1 cellular context compared by ENCODE assay signal in the genomic region with DNA sequence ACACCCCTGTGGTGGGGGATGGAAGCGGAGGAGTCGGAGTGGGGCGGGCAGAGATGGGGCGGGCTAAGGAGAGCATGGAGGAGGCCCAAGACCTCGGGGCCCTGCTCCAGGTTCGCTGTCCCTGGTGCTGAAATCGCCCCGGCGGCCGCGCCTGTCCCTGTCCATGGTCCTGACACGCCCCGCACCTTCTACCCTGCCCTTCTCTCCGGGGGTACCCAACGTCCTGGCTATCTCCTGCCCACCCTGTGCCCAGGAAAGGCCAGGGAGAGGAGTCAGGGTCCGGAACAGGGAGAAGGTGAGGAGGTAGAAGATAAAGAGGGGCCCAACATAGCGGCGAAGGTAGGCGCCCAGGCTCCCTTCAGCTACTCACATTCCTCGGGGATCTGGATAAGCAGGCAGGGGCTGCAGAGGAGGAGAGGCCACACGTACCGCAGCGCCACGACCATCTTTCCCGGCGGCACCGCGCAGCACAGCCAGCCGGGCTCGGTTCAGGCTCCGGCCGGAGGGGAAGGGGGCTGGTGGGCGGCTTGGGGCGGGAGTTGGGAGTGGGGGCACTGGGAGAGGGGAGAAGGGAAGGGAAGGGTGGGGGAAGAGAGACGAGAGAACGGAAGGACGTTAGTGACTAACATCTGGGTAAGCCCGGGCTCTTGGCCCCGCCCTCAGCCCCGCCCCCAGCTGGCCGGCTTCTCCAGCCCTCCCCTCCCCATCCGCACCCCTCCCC.
A peak's percentile ranks its signal among the peaks of the same experiment; 100 is the strongest.
TF ChIP-seq lines count a peak whose summit lies in the region.

No MANE protein-coding gene starts in this region.

TF ChIP-seq in K562, 482 proteins besides CTCF, POLR2A, EP300 and RAD21 (continues in another document):
- TF ChIP-seq BRCA1 (IDR thresholded peaks at IDR 0.05) (no peak), BRCA1 (CRISPR knock-in tag; IDR thresholded peaks at IDR 0.05) (peak; percentile 99), ZNF232 (CRISPR knock-in tag; IDR thresholded peaks at IDR 0.05) (peak; percentile 99), CEBPG (CRISPR knock-in tag; IDR thresholded peaks at IDR 0.05) (peak; percentile 72), CEBPG (tag; conservative IDR thresholded peaks at IDR 0.05 in 1 of 2, IDR thresholded peaks at IDR 0.05 in 1 of 2) (no peak), NCOA4 (IDR thresholded peaks at IDR 0.05; ENCODE audit: partially characterized antibody) (no peak), SIN3A (IDR thresholded peaks at IDR 0.05; ENCODE audit: borderline replicate concordance in 2 of 2, control insufficient read depth in 1 of 2, low read depth in 2 of 2, low read length in 2 of 2) (peak; percentile 100), ZNF584 (CRISPR knock-in tag; IDR thresholded peaks at IDR 0.05; ENCODE audit: low read depth) (peak; percentile 88), ZNF12 (CRISPR knock-in tag; IDR thresholded peaks at IDR 0.05) (peak; percentile 93), TEAD4 (IDR thresholded peaks at IDR 0.05; ENCODE audit: low read length) (0 out of 2 replicates have a peak, but pooled peaks have one; percentile 13), TEAD4 (CRISPR knock-in tag; IDR thresholded peaks at IDR 0.05; ENCODE audit: borderline replicate concordance) (peak; percentile 98), ZNF143 (CRISPR knock-in tag; IDR thresholded peaks at IDR 0.05) (peak; percentile 62; the same call in 1 of the 2 replicates), ZNF121 (CRISPR knock-in tag; conservative IDR thresholded peaks at IDR 0.05) (peak; percentile 31; the same call in 1 of the 2 replicates), ZKSCAN3 (CRISPR knock-in tag; IDR thresholded peaks at IDR 0.05) (no peak), RHOXF2B (CRISPR knock-in tag; conservative IDR thresholded peaks at IDR 0.05) (no peak), ETV6 (IDR thresholded peaks at IDR 0.05; ENCODE audit: borderline replicate concordance in 1 of 2, low read depth in 2 of 2, low read length in 1 of 2) (no peak), ETV6 (CRISPR knock-in tag; IDR thresholded peaks at IDR 0.05; ENCODE audit: borderline replicate concordance) (peak; percentile 96; the same call in 1 of the 2 replicates), SP1 (CRISPR knock-in tag; IDR thresholded peaks at IDR 0.05) (peak; percentile 86), HDAC1 (IDR thresholded peaks at IDR 0.05) (peak in 1 of 2 experiments; percentile 97; a peak in 2 of 4 replicates), NEUROD1 (IDR thresholded peaks at IDR 0.05; ENCODE audit: borderline replicate concordance, low read depth, low read length, partially characterized antibody) (no peak), FOXP1 (CRISPR knock-in tag; IDR thresholded peaks at IDR 0.05) (peak; percentile 100), CBFB (CRISPR knock-in tag; IDR thresholded peaks at IDR 0.05) (peak; percentile 88; the same call in 1 of the 2 replicates), HSF4 (CRISPR knock-in tag; IDR thresholded peaks at IDR 0.05; ENCODE audit: borderline replicate concordance) (0 out of 2 replicates have a peak, but pooled peaks have one; percentile 32), ZNF561 (CRISPR knock-in tag; conservative IDR thresholded peaks at IDR 0.05) (no peak), STAG1 (CRISPR knock-in tag; IDR thresholded peaks at IDR 0.05; ENCODE audit: borderline replicate concordance) (peak; percentile 97), SAP30 (IDR thresholded peaks at IDR 0.05; ENCODE audit: borderline replicate concordance, insufficient read depth, low read depth, low read length, poor library complexity, severe bottlenecking) (peak; percentile 89), FOSL1 (tag; conservative IDR thresholded peaks at IDR 0.05) (no peak), KLF13 (tag; IDR thresholded peaks at IDR 0.05; ENCODE audit: borderline replicate concordance, low read depth) (peak; percentile 82; the same call in 1 of the 2 replicates), RBFOX2 (IDR thresholded peaks at IDR 0.05; ENCODE audit: low read depth, low read length) (no peak), NR2C2 (CRISPR knock-in tag; IDR thresholded peaks at IDR 0.05) (peak; percentile 94), NR2C2 (tag; IDR thresholded peaks at IDR 0.05) (no peak), SMARCB1 (IDR thresholded peaks at IDR 0.05; ENCODE audit: insufficient read length, low read depth) (no peak), RB1 (IDR thresholded peaks at IDR 0.05; ENCODE audit: low read depth) (peak; percentile 60; the same call in 1 of the 2 replicates), ZNF224 (CRISPR knock-in tag; IDR thresholded peaks at IDR 0.05) (peak; percentile 98), ZNF184 (CRISPR knock-in tag; IDR thresholded peaks at IDR 0.05) (peak; percentile 62; the same call in 1 of the 2 replicates), MEIS2 (IDR thresholded peaks at IDR 0.05; ENCODE audit: partially characterized antibody) (no peak), FOXA3 (CRISPR knock-in tag; conservative IDR thresholded peaks at IDR 0.05 in 1 of 2, IDR thresholded peaks at IDR 0.05 in 1 of 2) (peak in 1 of 2 experiments; percentile 93; a peak in 2 of 4 replicates), IRF2 (CRISPR knock-in tag; IDR thresholded peaks at IDR 0.05) (peak; percentile 94), ZNF263 (CRISPR knock-in tag; IDR thresholded peaks at IDR 0.05; ENCODE audit: borderline replicate concordance) (peak; percentile 94), CBX3 (IDR thresholded peaks at IDR 0.05; ENCODE audit: borderline replicate concordance in 1 of 2, low read length in 2 of 2) (peak; percentile 19 to 53; a peak in 1 of 3 replicates), ZNF583 (CRISPR knock-in tag; IDR thresholded peaks at IDR 0.05) (0 out of 2 replicates have a peak, but pooled peaks have one; percentile 66)
- TF ChIP-seq, protein P1, sequence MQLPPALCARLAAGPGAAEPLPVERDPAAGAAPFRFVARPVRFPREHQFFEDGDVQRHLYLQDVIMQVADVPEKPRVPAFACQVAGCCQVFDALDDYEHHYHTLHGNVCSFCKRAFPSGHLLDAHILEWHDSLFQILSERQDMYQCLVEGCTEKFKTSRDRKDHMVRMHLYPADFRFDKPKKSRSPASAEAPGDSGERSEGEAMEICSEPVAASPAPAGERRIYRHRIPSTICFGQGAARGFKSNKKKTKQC (CRISPR knock-in tag; IDR thresholded peaks at IDR 0.05), result peak; percentile 100
- TF ChIP-seq, protein P2, sequence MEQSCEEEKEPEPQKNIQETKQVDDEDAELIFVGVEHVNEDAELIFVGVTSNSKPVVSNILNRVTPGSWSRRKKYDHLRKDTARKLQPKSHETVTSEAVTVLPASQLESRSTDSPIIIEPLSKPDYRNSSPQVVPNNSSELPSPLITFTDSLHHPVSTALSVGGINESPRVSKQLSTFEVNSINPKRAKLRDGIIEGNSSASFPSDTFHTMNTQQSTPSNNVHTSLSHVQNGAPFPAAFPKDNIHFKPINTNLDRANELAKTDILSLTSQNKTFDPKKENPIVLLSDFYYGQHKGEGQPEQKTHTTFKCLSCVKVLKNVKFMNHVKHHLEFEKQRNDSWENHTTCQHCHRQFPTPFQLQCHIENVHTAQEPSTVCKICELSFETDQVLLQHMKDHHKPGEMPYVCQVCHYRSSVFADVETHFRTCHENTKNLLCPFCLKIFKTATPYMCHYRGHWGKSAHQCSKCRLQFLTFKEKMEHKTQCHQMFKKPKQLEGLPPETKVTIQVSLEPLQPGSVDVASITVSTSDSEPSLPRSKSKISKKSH (CRISPR knock-in tag; IDR thresholded peaks at IDR 0.05), result no peak
- TF ChIP-seq, protein P3, sequence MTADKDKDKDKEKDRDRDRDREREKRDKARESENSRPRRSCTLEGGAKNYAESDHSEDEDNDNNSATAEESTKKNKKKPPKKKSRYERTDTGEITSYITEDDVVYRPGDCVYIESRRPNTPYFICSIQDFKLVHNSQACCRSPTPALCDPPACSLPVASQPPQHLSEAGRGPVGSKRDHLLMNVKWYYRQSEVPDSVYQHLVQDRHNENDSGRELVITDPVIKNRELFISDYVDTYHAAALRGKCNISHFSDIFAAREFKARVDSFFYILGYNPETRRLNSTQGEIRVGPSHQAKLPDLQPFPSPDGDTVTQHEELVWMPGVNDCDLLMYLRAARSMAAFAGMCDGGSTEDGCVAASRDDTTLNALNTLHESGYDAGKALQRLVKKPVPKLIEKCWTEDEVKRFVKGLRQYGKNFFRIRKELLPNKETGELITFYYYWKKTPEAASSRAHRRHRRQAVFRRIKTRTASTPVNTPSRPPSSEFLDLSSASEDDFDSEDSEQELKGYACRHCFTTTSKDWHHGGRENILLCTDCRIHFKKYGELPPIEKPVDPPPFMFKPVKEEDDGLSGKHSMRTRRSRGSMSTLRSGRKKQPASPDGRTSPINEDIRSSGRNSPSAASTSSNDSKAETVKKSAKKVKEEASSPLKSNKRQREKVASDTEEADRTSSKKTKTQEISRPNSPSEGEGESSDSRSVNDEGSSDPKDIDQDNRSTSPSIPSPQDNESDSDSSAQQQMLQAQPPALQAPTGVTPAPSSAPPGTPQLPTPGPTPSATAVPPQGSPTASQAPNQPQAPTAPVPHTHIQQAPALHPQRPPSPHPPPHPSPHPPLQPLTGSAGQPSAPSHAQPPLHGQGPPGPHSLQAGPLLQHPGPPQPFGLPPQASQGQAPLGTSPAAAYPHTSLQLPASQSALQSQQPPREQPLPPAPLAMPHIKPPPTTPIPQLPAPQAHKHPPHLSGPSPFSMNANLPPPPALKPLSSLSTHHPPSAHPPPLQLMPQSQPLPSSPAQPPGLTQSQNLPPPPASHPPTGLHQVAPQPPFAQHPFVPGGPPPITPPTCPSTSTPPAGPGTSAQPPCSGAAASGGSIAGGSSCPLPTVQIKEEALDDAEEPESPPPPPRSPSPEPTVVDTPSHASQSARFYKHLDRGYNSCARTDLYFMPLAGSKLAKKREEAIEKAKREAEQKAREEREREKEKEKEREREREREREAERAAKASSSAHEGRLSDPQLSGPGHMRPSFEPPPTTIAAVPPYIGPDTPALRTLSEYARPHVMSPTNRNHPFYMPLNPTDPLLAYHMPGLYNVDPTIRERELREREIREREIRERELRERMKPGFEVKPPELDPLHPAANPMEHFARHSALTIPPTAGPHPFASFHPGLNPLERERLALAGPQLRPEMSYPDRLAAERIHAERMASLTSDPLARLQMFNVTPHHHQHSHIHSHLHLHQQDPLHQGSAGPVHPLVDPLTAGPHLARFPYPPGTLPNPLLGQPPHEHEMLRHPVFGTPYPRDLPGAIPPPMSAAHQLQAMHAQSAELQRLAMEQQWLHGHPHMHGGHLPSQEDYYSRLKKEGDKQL (CRISPR knock-in tag; IDR thresholded peaks at IDR 0.05; ENCODE audit: borderline replicate concordance), result peak; percentile 96; the same call in 1 of the 2 replicates
- TF ChIP-seq, protein P4, sequence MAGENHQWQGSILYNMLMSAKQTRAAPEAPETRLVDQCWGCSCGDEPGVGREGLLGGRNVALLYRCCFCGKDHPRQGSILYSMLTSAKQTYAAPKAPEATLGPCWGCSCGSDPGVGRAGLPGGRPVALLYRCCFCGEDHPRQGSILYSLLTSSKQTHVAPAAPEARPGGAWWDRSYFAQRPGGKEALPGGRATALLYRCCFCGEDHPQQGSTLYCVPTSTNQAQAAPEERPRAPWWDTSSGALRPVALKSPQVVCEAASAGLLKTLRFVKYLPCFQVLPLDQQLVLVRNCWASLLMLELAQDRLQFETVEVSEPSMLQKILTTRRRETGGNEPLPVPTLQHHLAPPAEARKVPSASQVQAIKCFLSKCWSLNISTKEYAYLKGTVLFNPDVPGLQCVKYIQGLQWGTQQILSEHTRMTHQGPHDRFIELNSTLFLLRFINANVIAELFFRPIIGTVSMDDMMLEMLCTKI (IDR thresholded peaks at IDR 0.05; ENCODE audit: partially characterized antibody), result no peak
- TF ChIP-seq, protein P5, sequence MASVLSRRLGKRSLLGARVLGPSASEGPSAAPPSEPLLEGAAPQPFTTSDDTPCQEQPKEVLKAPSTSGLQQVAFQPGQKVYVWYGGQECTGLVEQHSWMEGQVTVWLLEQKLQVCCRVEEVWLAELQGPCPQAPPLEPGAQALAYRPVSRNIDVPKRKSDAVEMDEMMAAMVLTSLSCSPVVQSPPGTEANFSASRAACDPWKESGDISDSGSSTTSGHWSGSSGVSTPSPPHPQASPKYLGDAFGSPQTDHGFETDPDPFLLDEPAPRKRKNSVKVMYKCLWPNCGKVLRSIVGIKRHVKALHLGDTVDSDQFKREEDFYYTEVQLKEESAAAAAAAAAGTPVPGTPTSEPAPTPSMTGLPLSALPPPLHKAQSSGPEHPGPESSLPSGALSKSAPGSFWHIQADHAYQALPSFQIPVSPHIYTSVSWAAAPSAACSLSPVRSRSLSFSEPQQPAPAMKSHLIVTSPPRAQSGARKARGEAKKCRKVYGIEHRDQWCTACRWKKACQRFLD (CRISPR knock-in tag; IDR thresholded peaks at IDR 0.05), result peak; percentile 96
- TF ChIP-seq, protein P6, sequence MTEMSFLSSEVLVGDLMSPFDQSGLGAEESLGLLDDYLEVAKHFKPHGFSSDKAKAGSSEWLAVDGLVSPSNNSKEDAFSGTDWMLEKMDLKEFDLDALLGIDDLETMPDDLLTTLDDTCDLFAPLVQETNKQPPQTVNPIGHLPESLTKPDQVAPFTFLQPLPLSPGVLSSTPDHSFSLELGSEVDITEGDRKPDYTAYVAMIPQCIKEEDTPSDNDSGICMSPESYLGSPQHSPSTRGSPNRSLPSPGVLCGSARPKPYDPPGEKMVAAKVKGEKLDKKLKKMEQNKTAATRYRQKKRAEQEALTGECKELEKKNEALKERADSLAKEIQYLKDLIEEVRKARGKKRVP (CRISPR knock-in tag; IDR thresholded peaks at IDR 0.05), result no peak
- TF ChIP-seq, protein P7, sequence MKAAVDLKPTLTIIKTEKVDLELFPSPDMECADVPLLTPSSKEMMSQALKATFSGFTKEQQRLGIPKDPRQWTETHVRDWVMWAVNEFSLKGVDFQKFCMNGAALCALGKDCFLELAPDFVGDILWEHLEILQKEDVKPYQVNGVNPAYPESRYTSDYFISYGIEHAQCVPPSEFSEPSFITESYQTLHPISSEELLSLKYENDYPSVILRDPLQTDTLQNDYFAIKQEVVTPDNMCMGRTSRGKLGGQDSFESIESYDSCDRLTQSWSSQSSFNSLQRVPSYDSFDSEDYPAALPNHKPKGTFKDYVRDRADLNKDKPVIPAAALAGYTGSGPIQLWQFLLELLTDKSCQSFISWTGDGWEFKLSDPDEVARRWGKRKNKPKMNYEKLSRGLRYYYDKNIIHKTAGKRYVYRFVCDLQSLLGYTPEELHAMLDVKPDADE (conservative IDR thresholded peaks at IDR 0.05; ENCODE audit: control insufficient read depth, low read depth, low read length), result peak; percentile 91; the same call in 1 of the 2 replicates
- TF ChIP-seq, protein P8, sequence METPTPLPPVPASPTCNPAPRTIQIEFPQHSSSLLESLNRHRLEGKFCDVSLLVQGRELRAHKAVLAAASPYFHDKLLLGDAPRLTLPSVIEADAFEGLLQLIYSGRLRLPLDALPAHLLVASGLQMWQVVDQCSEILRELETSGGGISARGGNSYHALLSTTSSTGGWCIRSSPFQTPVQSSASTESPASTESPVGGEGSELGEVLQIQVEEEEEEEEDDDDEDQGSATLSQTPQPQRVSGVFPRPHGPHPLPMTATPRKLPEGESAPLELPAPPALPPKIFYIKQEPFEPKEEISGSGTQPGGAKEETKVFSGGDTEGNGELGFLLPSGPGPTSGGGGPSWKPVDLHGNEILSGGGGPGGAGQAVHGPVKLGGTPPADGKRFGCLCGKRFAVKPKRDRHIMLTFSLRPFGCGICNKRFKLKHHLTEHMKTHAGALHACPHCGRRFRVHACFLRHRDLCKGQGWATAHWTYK (CRISPR knock-in tag; IDR thresholded peaks at IDR 0.05), result 0 out of 2 replicates have a peak, but pooled peaks have one; percentile 53
- TF ChIP-seq, protein P9, sequence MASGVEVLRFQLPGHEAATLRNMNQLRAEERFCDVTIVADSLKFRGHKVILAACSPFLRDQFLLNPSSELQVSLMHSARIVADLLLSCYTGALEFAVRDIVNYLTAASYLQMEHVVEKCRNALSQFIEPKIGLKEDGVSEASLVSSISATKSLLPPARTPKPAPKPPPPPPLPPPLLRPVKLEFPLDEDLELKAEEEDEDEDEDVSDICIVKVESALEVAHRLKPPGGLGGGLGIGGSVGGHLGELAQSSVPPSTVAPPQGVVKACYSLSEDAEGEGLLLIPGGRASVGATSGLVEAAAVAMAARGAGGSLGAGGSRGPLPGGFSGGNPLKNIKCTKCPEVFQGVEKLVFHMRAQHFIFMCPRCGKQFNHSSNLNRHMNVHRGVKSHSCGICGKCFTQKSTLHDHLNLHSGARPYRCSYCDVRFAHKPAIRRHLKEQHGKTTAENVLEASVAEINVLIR (CRISPR knock-in tag; IDR thresholded peaks at IDR 0.05), result no peak
